8 cellular contexts compared by ENCODE assay signal in genomic region chr16:3022697-3023414, GRCh38. TPM values are rescaled to one million over a fixed set of nuclear protein-coding genes. Genes with fewer than 3 reads are reported as not detected.
DNase-seq lines count a peak whose midpoint lies in the region; ATAC-seq and TF ChIP-seq lines count a peak whose summit lies in the region.

No MANE protein-coding gene starts in this region.

- 27 to 38% methylated on average over 7 to 8 of the region's 8 CpGs for WGBS in body of pancreas, 2 donors
- WGBS in lung, 2 donors, result 50 to 51% methylated on average over 8 of the region's 8 CpGs
- 57 to 71% methylated on average over 5 to 8 of the region's 8 CpGs for WGBS in upper lobe of left lung, 2 donors

- no peak overlapping the region for H3K27ac ChIP-seq in CD8-positive, alpha-beta T cell (ENCODE audit: low read depth, low read length)
- peak overlapping the region; percentile 98 to 100 (median 100) for H3K27ac ChIP-seq in body of pancreas
- H3K27ac ChIP-seq in lung (ENCODE audit: low read depth in 1 of 2, low read length in 1 of 2), result peak overlapping the region; percentile 92 to 96
- peak overlapping the region; percentile 94 to 97 (median 97) for H3K27ac ChIP-seq in upper lobe of left lung

- peak overlapping the region; percentile 95 for H3K27ac Mint-ChIP-seq in CD8-positive, alpha-beta T cell

- peaks cover 52% of the 10 kb centered on the region for H3K4me1 Mint-ChIP-seq in CD8-positive, alpha-beta T cell (ENCODE audit: low read depth)

- ATAC-seq in CD8-positive, alpha-beta T cell, result no peak
- ATAC-seq in body of pancreas (no peak), lung (ENCODE audit: insufficient read depth, low FRiP score) (no peak), upper lobe of left lung (ENCODE audit: low FRiP score in 2 of 2) (no peak), GM19023 (IDR thresholded peaks at IDR 0.05; ENCODE audit: unreplicated experiment) (no peak), GM21529 (IDR thresholded peaks at IDR 0.05; ENCODE audit: unreplicated experiment) (no peak), HG03175 (IDR thresholded peaks at IDR 0.05; ENCODE audit: unreplicated experiment) (no peak)

- no peak overlapping the region for H3K4me3 ChIP-seq in CD8-positive, alpha-beta T cell (ENCODE audit: low read depth, low read length)
- H3K4me3 ChIP-seq in Loucy (ENCODE audit: low read length, poor library complexity, severe bottlenecking) (peak overlapping the region; percentile 75), body of pancreas (no peak overlapping the region), lung (peak overlapping the region; percentile 53), upper lobe of left lung (peak overlapping the region; percentile 57 to 91 (median 69))

- intact Hi-C loops in CD8-positive, alpha-beta T cell (cut with DNase I, micrococcal nuclease), result loop anchor here (5.0 kb wide), 4 partner anchors 56 to 479 kb away; partner anchors contain the start of genes CLUAP1 (in 1 of the 2), PAQR4 (in 1 of the 2), ZNF174 (in 1 of the 2) and ZSCAN32 (in 1 of the 2)
- intact Hi-C loops in body of pancreas (cut with DNase I), result no loop called here

- H2AFZ ChIP-seq in Loucy (ENCODE audit: low read length), result no peak overlapping the region

- peak overlapping the region; percentile 95 for H3K4me3 Mint-ChIP-seq in CD8-positive, alpha-beta T cell

- no peak for TF ChIP-seq CTCF in CD8-positive, alpha-beta T cell (IDR thresholded peaks at IDR 0.05)
- TF ChIP-seq CTCF in Loucy (conservative IDR thresholded peaks at IDR 0.05; ENCODE audit: low read length) (no peak), body of pancreas (IDR thresholded peaks at IDR 0.05) (no peak), lung (IDR thresholded peaks at IDR 0.05; ENCODE audit: control extremely low read depth, extremely low read depth) (no peak), upper lobe of left lung (IDR thresholded peaks at IDR 0.05) (no peak)

- no peaks in the 10 kb centered on the region for H3K27me3 Mint-ChIP-seq in CD8-positive, alpha-beta T cell (ENCODE audit: low read depth)

- peaks cover 16% of the 10 kb centered on the region for H3K36me3 ChIP-seq in CD8-positive, alpha-beta T cell (ENCODE audit: insufficient read depth, low read length)
- H3K36me3 ChIP-seq in Loucy (ENCODE audit: insufficient read depth, low read length) (no peaks in the 10 kb centered on the region), body of pancreas (replicated peaks in 1 of 2; ENCODE audit: insufficient read depth in 1 of 2, low read depth in 2 of 2) (peaks cover 0 to 3% of the 10 kb centered on the region in 2 donors), lung (ENCODE audit: control insufficient read depth in 2 of 2, insufficient read depth in 2 of 2, low read length in 2 of 2) (peaks cover 0 to 21% of the 10 kb centered on the region in 2 donors), upper lobe of left lung (peaks cover 3 to 23% (median 20%) of the 10 kb centered on the region in 4 donors)

- peaks cover 12% of the 10 kb centered on the region for H4K20me1 ChIP-seq in Loucy (ENCODE audit: insufficient read depth, low read length, poor library complexity, severe bottlenecking)

- H3K9me3 ChIP-seq in CD8-positive, alpha-beta T cell (ENCODE audit: low read length), result no peaks in the 10 kb centered on the region
- H3K9me3 ChIP-seq in Loucy (ENCODE audit: insufficient read depth, low read depth, low read length) (no peaks in the 10 kb centered on the region), body of pancreas (no peaks in the 10 kb centered on the region), lung (ENCODE audit: control insufficient read depth in 2 of 2, insufficient read depth in 1 of 2, low read length in 1 of 2) (no peaks in the 10 kb centered on the region), upper lobe of left lung (no peaks in the 10 kb centered on the region)

- no peaks in the 10 kb centered on the region for H3F3A ChIP-seq in Loucy (ENCODE audit: low read depth)

- peaks cover 66% of the 10 kb centered on the region for H3K4me1 ChIP-seq in CD8-positive, alpha-beta T cell (ENCODE audit: insufficient read depth, low read length)
- H3K4me1 ChIP-seq in Loucy (ENCODE audit: insufficient read depth, low read length, poor library complexity, severe bottlenecking) (peaks cover 15% of the 10 kb centered on the region), body of pancreas (peaks cover 72% of the 10 kb centered on the region), lung (ENCODE audit: control insufficient read depth in 2 of 2, insufficient read depth in 2 of 2, low read length in 2 of 2) (peaks cover 0 to 26% of the 10 kb centered on the region in 2 donors), upper lobe of left lung (peaks cover 45 to 73% (median 53%) of the 10 kb centered on the region in 4 donors)

- POLR2A ChIA-PET in CD8-positive, alpha-beta T cell (lab: Charles Lee), result interaction anchor here (1.4 to 3.5 kb wide), 4 partner anchors 8 to 136 kb away, joined by 3 to 18 read pairs (median 4); no protein-coding TSS in a partner anchor

- DNase-seq in CD8-positive, alpha-beta T cell, result peak in 1 of 7 experiments; percentile 30
- DNase-seq in body of pancreas, result peak in 1 of 4 donors; percentile 51
- no peak for DNase-seq in lung (ENCODE audit: low spot score)
- no peak for DNase-seq in upper lobe of left lung

- no peaks in the 10 kb centered on the region for H3K9me3 Mint-ChIP-seq in CD8-positive, alpha-beta T cell

- H3K4me2 ChIP-seq in Loucy (ENCODE audit: low read depth, low read length, poor library complexity, severe bottlenecking), result peak overlapping the region; percentile 85

- H3K36me3 Mint-ChIP-seq in CD8-positive, alpha-beta T cell, result peaks cover 20% of the 10 kb centered on the region

- CTCF ChIA-PET in CD8-positive, alpha-beta T cell (lab: Charles Lee), result interaction anchor here (0.8 to 2.4 kb wide), 8 partner anchors 9 to 106 kb away, joined by 3 to 10 read pairs (median 5); partner anchors contain the start of gene CLDN9

- peaks cover 3% of the 10 kb centered on the region for H3K27me3 ChIP-seq in CD8-positive, alpha-beta T cell (ENCODE audit: insufficient read depth, low read length)
- H3K27me3 ChIP-seq in Loucy (ENCODE audit: insufficient read depth, low read length, poor library complexity, severe bottlenecking) (no peaks in the 10 kb centered on the region), body of pancreas (no peaks in the 10 kb centered on the region), lung (ENCODE audit: control insufficient read depth, insufficient read depth) (no peaks in the 10 kb centered on the region), upper lobe of left lung (peaks cover 0 to 4% (median 1%) of the 10 kb centered on the region in 4 donors)

- TF ChIP-seq POLR2A in body of pancreas (IDR thresholded peaks at IDR 0.05) (peak in 1 of 3 donors; percentile 45), upper lobe of left lung (IDR thresholded peaks at IDR 0.05) (no peak)

- peaks cover 30% of the 10 kb centered on the region for H3K79me2 ChIP-seq in Loucy (ENCODE audit: insufficient read depth, low read length)

- no peaks in the 10 kb centered on the region for H3K9me2 ChIP-seq in Loucy (replicated peaks; ENCODE audit: low read depth, low read length)

- no peak for TF ChIP-seq EP300 in upper lobe of left lung (IDR thresholded peaks at IDR 0.05)

- peak overlapping the region; percentile 62 for H3K9ac ChIP-seq in Loucy (ENCODE audit: low read depth, low read length, poor library complexity, severe bottlenecking)

RNA-seq across cellular contexts. Expression of gene HCFC1R1, which starts 0.9 kb away (rescaled TPM):
- 1 to 10 TPM; 6.4 to 7.1 TPM for total RNA-seq in CD8-positive, alpha-beta T cell
- total RNA-seq in body of pancreas (10 to 100 TPM in 1 of 2 donors, 1 to 10 TPM in 1; 6.9 to 15.3 TPM), lung (10 to 100 TPM; 10.9 to 51.1 TPM), upper lobe of left lung (10 to 100 TPM; 28.3 to 85.1 (median 42.2) TPM)
- polyA plus RNA-seq in lung, result 100 to 1,000 TPM in 1 of 2 donors, 10 to 100 TPM in 1; 40.4 to 138 TPM

RNA-seq across cellular contexts. Expression of gene THOC6, which starts 1.0 kb away (rescaled TPM):
- total RNA-seq in CD8-positive, alpha-beta T cell, result 10 to 100 TPM; 13.1 to 14.0 TPM
- total RNA-seq in body of pancreas (10 to 100 TPM; 11.7 to 21.8 TPM), lung (10 to 100 TPM; 12.7 to 39.9 TPM), upper lobe of left lung (10 to 100 TPM; 18.5 to 40.8 (median 33.1) TPM)
- polyA plus RNA-seq in lung, result 10 to 100 TPM; 40.0 to 58.3 TPM

RNA-seq across cellular contexts. Expression of gene TNFRSF12A, which starts 2.7 kb away (rescaled TPM):
- 1 to 10 TPM; 2.0 to 2.5 TPM for total RNA-seq in CD8-positive, alpha-beta T cell
- total RNA-seq in body of pancreas (100 to 1,000 TPM; 132 to 229 TPM), lung (100 to 1,000 TPM in 1 of 2 donors, 10 to 100 TPM in 1; 19.1 to 107 TPM), upper lobe of left lung (100 to 1,000 TPM in 1 of 6 donors, 10 to 100 TPM in 5; 37.7 to 431 (median 76.5) TPM)
- polyA plus RNA-seq in lung, result 100 to 1,000 TPM; 132 to 192 TPM

RNA-seq across cellular contexts. Expression of gene CLDN6, which starts 4.9 kb away (rescaled TPM):
- not detected for total RNA-seq in CD8-positive, alpha-beta T cell
- total RNA-seq in body of pancreas (under 1 TPM; 0.33 to 0.78 TPM), lung (1 to 10 TPM in 1 of 2 donors, under 1 TPM in 1; 0.92 to 7.1 TPM), upper lobe of left lung (1 to 10 TPM in 1 of 6 donors, under 1 TPM in 2, not detected in 3; 0.30 to 1.9 (median 0.72) TPM)
- under 1 TPM in 1 of 2 donors, not detected in 1; 0.10 TPM for polyA plus RNA-seq in lung

RNA-seq across cellular contexts. Expression of gene CLDN9, which starts 10.1 kb away (rescaled TPM):
- total RNA-seq in CD8-positive, alpha-beta T cell, result not detected
- 10 to 100 TPM in 1 of 2 donors, 1 to 10 TPM in 1; 4.7 to 11.2 TPM for total RNA-seq in body of pancreas
- total RNA-seq in lung, result 1 to 10 TPM; 1.5 to 5.3 TPM
- polyA plus RNA-seq in lung, result under 1 TPM; 0.91 to 0.98 TPM
- 1 to 10 TPM in 4 of 6 donors, under 1 TPM in 2; 0.57 to 5.9 (median 1.1) TPM for total RNA-seq in upper lobe of left lung

Comparison
In these comparisons a context has a peak if more than half of its experiments do, and no peak if none do; other contexts are left out.
1. H3K4me3 ChIP-seq: peak in Loucy (single experiment), lung (single experiment) and upper lobe of left lung (4 of 4); none in CD8-positive, alpha-beta T cell (single experiment) and body of pancreas (0 of 2).
2. RNA of gene TNFRSF12A, which starts 2.7 kb away (total RNA-seq): 132 to 229 TPM in body of pancreas, 19.1 to 107 TPM in lung and 37.7 to 431 TPM in upper lobe of left lung; 2.0 to 2.5 TPM in CD8-positive, alpha-beta T cell; every median in the first group is over 4 times any median in the second.